8 cellular contexts compared by ENCODE assay signal in genomic region chr19:40191836-40192646, GRCh38. TPM values are rescaled to one million over a fixed set of nuclear protein-coding genes. Genes with fewer than 3 reads are reported as not detected.
DNase-seq lines count a peak whose midpoint lies in the region; ATAC-seq and TF ChIP-seq lines count a peak whose summit lies in the region.

No MANE protein-coding gene starts in this region.

- peak overlapping the region; percentile 82 for H3K9ac ChIP-seq in Karpas-422 (ENCODE audit: low read length)
- H3K9ac ChIP-seq in trophoblast cell (ENCODE audit: low read length), result no peak overlapping the region

- H2AFZ ChIP-seq in Karpas-422 (ENCODE audit: low read length) (peak overlapping the region; percentile 91), trophoblast cell (ENCODE audit: insufficient read depth, low read length, poor library complexity) (peak overlapping the region; percentile 48)

- no peak overlapping the region for H3K23ac ChIP-seq in trophoblast cell (ENCODE audit: low read length)

- CTCF ChIA-PET in CD4-positive, alpha-beta T cell (lab: Charles Lee), result no interaction called here

- no peak overlapping the region for H2BK5ac ChIP-seq in trophoblast cell (ENCODE audit: low read depth, low read length, poor library complexity)

- peaks cover 4% of the 10 kb centered on the region for H3K79me1 ChIP-seq in trophoblast cell (ENCODE audit: low read length)

- no peaks in the 10 kb centered on the region for H4K20me1 ChIP-seq in Karpas-422 (ENCODE audit: insufficient read depth, low read depth, low read length)

- H3K18ac ChIP-seq in trophoblast cell (ENCODE audit: low read length), result peak overlapping the region; percentile 15

- no peaks in the 10 kb centered on the region for H3K9me3 Mint-ChIP-seq in CD4-positive, alpha-beta T cell
- H3K9me3 Mint-ChIP-seq in activated T-cell treated with anti-CD3 and anti-CD28 coated beads, Interleukin-2, amount 50 U/mL, for 24 hours, result no peaks in the 10 kb centered on the region

- no peak overlapping the region for H4K91ac ChIP-seq in trophoblast cell (ENCODE audit: low read depth, low read length)

- no peak overlapping the region for H2BK120ac ChIP-seq in trophoblast cell (ENCODE audit: insufficient read depth, low read length, poor library complexity)

- no peak for ATAC-seq in CD4-positive, alpha-beta T cell (ENCODE audit: poor library complexity)
- ATAC-seq in GM19324 (IDR thresholded peaks at IDR 0.05; ENCODE audit: low FRiP score, unreplicated experiment), result peak; percentile 17

- intact Hi-C loops in CD4-positive, alpha-beta T cell (cut with DNase I, micrococcal nuclease), result loop anchor here in 1 of 2 experiments (1.0 to 10.0 kb wide), 7 partner anchors 33 to 747 kb away; partner anchors contain the start of genes C19orf47, PLD3, SUPT5H and ZNF546

- DNase-seq in CD4-positive, alpha-beta T cell, result peak in 4 of 10 experiments; percentile 4 to 19 (median 7)
- DNase-seq in Karpas-422, result peak; percentile 75
- peak; percentile 55 for DNase-seq in activated T-cell treated with anti-CD3 and anti-CD28 coated beads, Interleukin-2, amount 50 U/mL, for 24 hours
- DNase-seq in glomerular visceral epithelial cell (ENCODE audit: extremely low spot score), result peak; percentile 36
- peak in 1 of 2 donors; percentile 33 for DNase-seq in trophoblast cell
- no peak for DNase-seq in AML-193 (lab: John Stamatoyannopoulos, UW)
- DNase-seq in NCI-H1694 (lab: John Stamatoyannopoulos, UW), result no peak

- no peak overlapping the region for H2AK5ac ChIP-seq in trophoblast cell (ENCODE audit: low read length)

- H3K4me2 ChIP-seq in Karpas-422 (ENCODE audit: low read depth, low read length, poor library complexity, severe bottlenecking) (peak overlapping the region; percentile 93), trophoblast cell (ENCODE audit: low read length) (peak overlapping the region; percentile 89)

- H3K4me3 ChIP-seq in Karpas-422 (ENCODE audit: low read length) (peak overlapping the region; percentile 86), trophoblast cell (ENCODE audit: low read depth, low read length) (peak overlapping the region; percentile 90)

- H3K27me3 Mint-ChIP-seq in CD4-positive, alpha-beta T cell, result no peaks in the 10 kb centered on the region
- no peaks in the 10 kb centered on the region for H3K27me3 Mint-ChIP-seq in activated T-cell treated with anti-CD3 and anti-CD28 coated beads, Interleukin-2, amount 50 U/mL, for 24 hours

- no CpG with 5 or more reads among the region's 62 CpGs for WGBS in trophoblast cell (ENCODE audit: extremely low coverage, insufficient coverage, insufficient read length)

- H4K8ac ChIP-seq in trophoblast cell (ENCODE audit: low read depth, low read length), result peak overlapping the region; percentile 37

- H3K4me1 ChIP-seq in Karpas-422 (ENCODE audit: low read length), result peaks cover 24% of the 10 kb centered on the region
- H3K4me1 ChIP-seq in trophoblast cell (ENCODE audit: control insufficient read depth in 1 of 2, insufficient read depth in 2 of 2, low read length in 2 of 2), result peaks cover 0 to 5% of the 10 kb centered on the region in 2 experiments

- no peak overlapping the region for H4K12ac ChIP-seq in trophoblast cell (ENCODE audit: low read depth, low read length)

- peaks cover 5% of the 10 kb centered on the region for H3K36me3 Mint-ChIP-seq in CD4-positive, alpha-beta T cell (ENCODE audit: low read depth)
- H3K36me3 Mint-ChIP-seq in activated T-cell treated with anti-CD3 and anti-CD28 coated beads, Interleukin-2, amount 50 U/mL, for 24 hours (ENCODE audit: low read depth), result peaks cover 1% of the 10 kb centered on the region

- peak overlapping the region; percentile 86 for H3K4me3 Mint-ChIP-seq in CD4-positive, alpha-beta T cell
- H3K4me3 Mint-ChIP-seq in activated T-cell treated with anti-CD3 and anti-CD28 coated beads, Interleukin-2, amount 50 U/mL, for 24 hours, result peak overlapping the region; percentile 70

- no peaks in the 10 kb centered on the region for H3K9me3 ChIP-seq in CD4-positive, alpha-beta T cell (ENCODE audit: control insufficient read depth, low read length)
- no peaks in the 10 kb centered on the region for H3K9me3 ChIP-seq in Karpas-422 (ENCODE audit: low read length)
- no peaks in the 10 kb centered on the region for H3K9me3 ChIP-seq in trophoblast cell (ENCODE audit: insufficient read depth, low read depth, low read length)

- no peak overlapping the region for H3K4ac ChIP-seq in trophoblast cell (ENCODE audit: low read depth, low read length)

- POLR2A ChIA-PET in CD4-positive, alpha-beta T cell (lab: Charles Lee), result no interaction called here

- H3K27me3 ChIP-seq in CD4-positive, alpha-beta T cell (ENCODE audit: control insufficient read depth, insufficient read depth, low read length), result no peaks in the 10 kb centered on the region
- no peaks in the 10 kb centered on the region for H3K27me3 ChIP-seq in Karpas-422 (ENCODE audit: low read length)
- H3K27me3 ChIP-seq in trophoblast cell (ENCODE audit: insufficient read depth, low read length), result no peaks in the 10 kb centered on the region

- peak overlapping the region; percentile 42 for H3K27ac Mint-ChIP-seq in CD4-positive, alpha-beta T cell
- no peak overlapping the region for H3K27ac Mint-ChIP-seq in activated T-cell treated with anti-CD3 and anti-CD28 coated beads, Interleukin-2, amount 50 U/mL, for 24 hours

- H2BK12ac ChIP-seq in trophoblast cell (ENCODE audit: low read length), result no peak overlapping the region

- H3K9me2 ChIP-seq in Karpas-422 (replicated peaks; ENCODE audit: insufficient read depth, low read length), result no peaks in the 10 kb centered on the region

- no peak overlapping the region for H3K27ac ChIP-seq in CD4-positive, alpha-beta T cell (ENCODE audit: low read depth, low read length)
- H3K27ac ChIP-seq in Karpas-422 (ENCODE audit: low read length) (no peak overlapping the region), trophoblast cell (ENCODE audit: low read depth, low read length) (no peak overlapping the region)

- H3K79me2 ChIP-seq in Karpas-422 (ENCODE audit: low read length), result peaks cover 17% of the 10 kb centered on the region
- H3K79me2 ChIP-seq in trophoblast cell (ENCODE audit: control insufficient read depth, insufficient read depth, low read length, poor library complexity), result peaks cover 3% of the 10 kb centered on the region

- no peaks in the 10 kb centered on the region for H3K36me3 ChIP-seq in Karpas-422 (ENCODE audit: insufficient read depth, low read length)
- no peaks in the 10 kb centered on the region for H3K36me3 ChIP-seq in trophoblast cell (ENCODE audit: control insufficient read depth in 1 of 2, insufficient read depth in 2 of 2, low read length in 2 of 2)

- TF ChIP-seq CTCF in CD4-positive, alpha-beta T cell (IDR thresholded peaks at IDR 0.05), result no peak

- H3K4me1 Mint-ChIP-seq in CD4-positive, alpha-beta T cell (ENCODE audit: low read depth), result peaks cover 45% of the 10 kb centered on the region
- H3K4me1 Mint-ChIP-seq in activated T-cell treated with anti-CD3 and anti-CD28 coated beads, Interleukin-2, amount 50 U/mL, for 24 hours (ENCODE audit: low read depth), result peaks cover 40% of the 10 kb centered on the region

- H3K14ac ChIP-seq in trophoblast cell (ENCODE audit: low read length), result peak overlapping the region; percentile 24

RNA-seq across cellular contexts. Expression of gene MAP3K10, which starts 0.8 kb away (rescaled TPM):
- 10 to 100 TPM; 20.8 to 21.7 TPM for total RNA-seq in CD4-positive, alpha-beta T cell
- 7.6 and 26.3 TPM in 2 replicates for total RNA-seq in Karpas-422 (2014; rRNA removed; shearing (Covaris generic); ENCODE audit: low replicate concordance)
- 4.5 and 4.6 TPM in 2 replicates for polyA plus RNA-seq in trophoblast cell (2013)

RNA-seq across cellular contexts. Expression of gene TTC9B, which starts 26.1 kb away (rescaled TPM):
- not detected for total RNA-seq in CD4-positive, alpha-beta T cell
- total RNA-seq in Karpas-422 (2014; rRNA removed; shearing (Covaris generic); ENCODE audit: low replicate concordance), result not detected in 2 replicates
- polyA plus RNA-seq in trophoblast cell (2013), result not detected in 2 replicates

RNA-seq across cellular contexts. Expression of gene CCNP, which starts 34.4 kb away (rescaled TPM):
- total RNA-seq in CD4-positive, alpha-beta T cell, result 1 to 10 TPM; 1.2 to 1.7 TPM
- total RNA-seq in Karpas-422 (2014; rRNA removed; shearing (Covaris generic); ENCODE audit: low replicate concordance), result not detected in 2 replicates
- 0.46 and 0.49 TPM in 2 replicates for polyA plus RNA-seq in trophoblast cell (2013)

Comparison
In these comparisons a context has a peak if more than half of its experiments do, and no peak if none do; other contexts are left out.
1. DNase-seq: peak in Karpas-422 (single experiment), activated T-cell treated with anti-CD3 and anti-CD28 coated beads, Interleukin-2, amount 50 U/mL, for 24 hours (single experiment) and glomerular visceral epithelial cell (single experiment); none in AML-193 (0 of 2) and NCI-H1694 (single experiment).